ENCODE assay signal across 1 cellular context in genomic region chr13:19845758-19846157, GRCh38.
TF ChIP-seq lines count a peak whose summit lies in the region.

No MANE protein-coding gene starts in this region.

TF ChIP-seq in K562, 482 proteins besides CTCF, POLR2A, EP300 and RAD21 (continued from another document):
- TF ChIP-seq ATF3 (IDR thresholded peaks at IDR 0.05) (peak; percentile 83), ATF3 (CRISPR knock-in tag; conservative IDR thresholded peaks at IDR 0.05) (no peak), CREB3 (tag; conservative IDR thresholded peaks at IDR 0.05; ENCODE audit: low read depth) (no peak), ATF1 (CRISPR knock-in tag; IDR thresholded peaks at IDR 0.05) (no peak), ATF1 (tag; IDR thresholded peaks at IDR 0.05) (peak; percentile 69), FOSL1 (tag; conservative IDR thresholded peaks at IDR 0.05) (peak; percentile 91), SLC30A9 (CRISPR knock-in tag; IDR thresholded peaks at IDR 0.05) (no peak), CREM (IDR thresholded peaks at IDR 0.05; ENCODE audit: low read depth) (peak; percentile 35; the same call in 1 of the 2 replicates), SAFB (IDR thresholded peaks at IDR 0.05; ENCODE audit: borderline replicate concordance, low read depth, low read length) (no peak), PYGO2 (tag; IDR thresholded peaks at IDR 0.05) (no peak), ZNF444 (CRISPR knock-in tag; IDR thresholded peaks at IDR 0.05) (no peak), E4F1 (CRISPR knock-in tag; IDR thresholded peaks at IDR 0.05; ENCODE audit: borderline replicate concordance) (no peak)
- TF ChIP-seq, protein P1, sequence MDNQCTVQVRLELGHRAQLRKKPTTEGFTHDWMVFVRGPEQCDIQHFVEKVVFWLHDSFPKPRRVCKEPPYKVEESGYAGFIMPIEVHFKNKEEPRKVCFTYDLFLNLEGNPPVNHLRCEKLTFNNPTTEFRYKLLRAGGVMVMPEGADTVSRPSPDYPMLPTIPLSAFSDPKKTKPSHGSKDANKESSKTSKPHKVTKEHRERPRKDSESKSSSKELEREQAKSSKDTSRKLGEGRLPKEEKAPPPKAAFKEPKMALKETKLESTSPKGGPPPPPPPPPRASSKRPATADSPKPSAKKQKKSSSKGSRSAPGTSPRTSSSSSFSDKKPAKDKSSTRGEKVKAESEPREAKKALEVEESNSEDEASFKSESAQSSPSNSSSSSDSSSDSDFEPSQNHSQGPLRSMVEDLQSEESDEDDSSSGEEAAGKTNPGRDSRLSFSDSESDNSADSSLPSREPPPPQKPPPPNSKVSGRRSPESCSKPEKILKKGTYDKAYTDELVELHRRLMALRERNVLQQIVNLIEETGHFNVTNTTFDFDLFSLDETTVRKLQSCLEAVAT (IDR thresholded peaks at IDR 0.05) = no peak
TF ChIP-seq in K562: peak in this region for 10.
